In genomic region chr17:36509272-36509985, GRCh38 we compare ENCODE assay signal across 26 cellular contexts.
"Had no signal": no experiment of that assay in that cellular context is flagged by ENCODE, and none has a peak within 500 bp of the region (broad histone marks: within the 10 kb centered on the region; RNA-seq: fewer than 3 reads in every experiment).

No MANE protein-coding gene starts in this region.

- H3K36me3 ChIP-seq: breast epithelium, neural progenitor cell, prostate gland had no signal

- H3K9me3 Mint-ChIP-seq: immature natural killer cell; naive thymus-derived CD4-positive, alpha-beta T cell; neural progenitor cell; stimulated activated naive CD8-positive, alpha-beta T cell treated with anti-CD3 and anti-CD28 coated beads, Interleukin-15, Interleukin-2, amounts not matched to agents 100 ng/mL and 50 ng/mL, for 24 hours had no signal

- H3K27ac ChIP-seq: adrenal gland, breast epithelium, esophagus muscularis mucosa, gastroesophageal sphincter, heart right ventricle, neural progenitor cell, prostate gland, skin epidermis, tibial nerve had no signal

- H3K27me3 ChIP-seq: adrenal gland, breast epithelium, esophagus muscularis mucosa, gastroesophageal sphincter, heart right ventricle, neural progenitor cell, tibial nerve had no signal

- H3K4me1 ChIP-seq: adrenal gland, breast epithelium, esophagus muscularis mucosa, gastroesophageal sphincter, neural progenitor cell, prostate gland, tibial nerve had no signal

- H3K9ac ChIP-seq: neural progenitor cell had no signal

- DNase-seq: activated CD4-positive, alpha-beta T cell treated with anti-CD3 and anti-CD28 coated beads, Interleukin-2, amount 50 U/mL, for 48 hours; activated effector memory CD4-positive, alpha-beta T cell treated with anti-CD3 and anti-CD28 coated beads, Interleukin-2, amount 50 U/mL, for 16 hours; activated naive CD4-positive, alpha-beta T cell treated with anti-CD3 and anti-CD28 coated beads, Interleukin-2, amount 50 U/mL, for 16 hours; activated T-cell treated with anti-CD3 and anti-CD28 coated beads, Interleukin-2, amount 50 U/mL, for 48 hours; adrenal gland; effector CD8-positive, alpha-beta T cell; heart right ventricle; immature natural killer cell; left ventricle myocardium superior; mesenchymal stem cell; naive thymus-derived CD4-positive, alpha-beta T cell; right cardiac atrium; T-helper 1 cell; T1000 had no signal

- FAIRE-seq: astrocyte, endothelial cell of umbilical vein, urothelium cell line had no signal

- H3K27ac Mint-ChIP-seq: immature natural killer cell; neural progenitor cell; stimulated activated naive CD8-positive, alpha-beta T cell treated with anti-CD3 and anti-CD28 coated beads, Interleukin-15, Interleukin-2, amounts not matched to agents 100 ng/mL and 50 ng/mL, for 24 hours had no signal

- H3K9me3 ChIP-seq: adrenal gland, breast epithelium, esophagus muscularis mucosa, gastroesophageal sphincter, heart right ventricle, prostate gland, tibial nerve had no signal

- H3K4me2 ChIP-seq: neural progenitor cell had no signal

- H3K27me3 Mint-ChIP-seq: naive thymus-derived CD4-positive, alpha-beta T cell; stimulated activated naive CD8-positive, alpha-beta T cell treated with anti-CD3 and anti-CD28 coated beads, Interleukin-15, Interleukin-2, amounts not matched to agents 100 ng/mL and 50 ng/mL, for 24 hours had no signal

- ATAC-seq: gastroesophageal sphincter; heart right ventricle; left ventricle myocardium superior; naive thymus-derived CD4-positive, alpha-beta T cell; right cardiac atrium; SK-N-SH treated with all-trans-retinoic acid at 6 μM for 48 hours had no signal

- H3K4me3 ChIP-seq: adrenal gland, breast epithelium, esophagus muscularis mucosa, gastroesophageal sphincter, heart right ventricle, neural progenitor cell, prostate gland, skin epidermis, tibial nerve had no signal

- H3K4me1 Mint-ChIP-seq: immature natural killer cell; naive thymus-derived CD4-positive, alpha-beta T cell; neural progenitor cell had no signal

- H3K4me3 Mint-ChIP-seq: immature natural killer cell; naive thymus-derived CD4-positive, alpha-beta T cell; neural progenitor cell; stimulated activated naive CD8-positive, alpha-beta T cell treated with anti-CD3 and anti-CD28 coated beads, Interleukin-15, Interleukin-2, amounts not matched to agents 100 ng/mL and 50 ng/mL, for 24 hours had no signal
